In the genomic region with DNA sequence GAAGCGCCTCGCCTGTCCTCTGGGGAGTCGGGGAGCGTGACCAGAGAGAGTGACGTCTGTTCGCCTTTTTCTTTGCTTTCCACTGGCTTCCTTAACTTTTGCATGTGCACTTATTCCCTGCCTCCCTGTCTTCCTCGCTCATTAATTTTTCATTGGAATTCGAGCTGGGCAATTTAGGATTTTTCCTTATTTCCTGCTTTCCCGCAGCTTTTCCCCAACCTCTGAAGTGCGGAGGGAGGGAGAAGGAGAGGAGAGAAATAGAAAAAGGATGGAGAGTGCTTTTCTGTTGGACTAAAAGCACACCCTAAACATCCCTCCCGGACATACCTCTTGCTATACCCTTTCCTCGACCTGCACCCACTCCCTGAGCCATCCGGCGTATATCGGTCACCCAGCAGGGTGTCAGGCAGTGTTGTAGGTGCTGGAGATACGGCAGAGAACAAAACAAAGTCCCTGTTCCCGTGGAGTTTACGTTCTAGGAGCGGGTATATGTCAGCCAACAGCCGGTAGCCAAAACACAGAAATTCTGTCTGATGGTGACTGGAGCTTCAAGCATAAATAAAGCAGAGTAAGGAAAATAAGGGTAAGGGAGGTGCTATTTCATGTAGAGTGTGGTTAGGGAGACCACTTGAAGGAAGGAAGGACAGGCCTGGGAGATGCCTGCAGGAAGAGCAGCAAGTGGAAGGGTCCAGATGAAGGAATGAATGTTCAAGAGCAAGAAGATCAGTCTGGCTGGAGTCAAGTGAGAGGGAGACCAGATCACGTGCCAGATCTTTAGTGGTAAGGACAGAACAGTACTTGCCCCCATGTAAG, we compare ENCODE assay signal across 8 cellular contexts. TPM values are rescaled to one million over a fixed set of nuclear protein-coding genes. Genes with fewer than 3 reads are reported as not detected.
DNase-seq lines count a peak whose midpoint lies in the region; ATAC-seq and TF ChIP-seq lines count a peak whose summit lies in the region.

No MANE protein-coding gene starts in this region.

- peak overlapping the region; percentile 97 to 99 for H3K27ac ChIP-seq in testis

- peaks cover 40% of the 10 kb centered on the region for H3K36me3 Mint-ChIP-seq in activated T-helper 17 cell treated with anti-CD3 and anti-CD28 coated beads, Interleukin-2, amount 50 U/mL, for 72 hours (ENCODE audit: low read depth)

- peak overlapping the region; percentile 90 for H3K4me3 Mint-ChIP-seq in activated T-helper 17 cell treated with anti-CD3 and anti-CD28 coated beads, Interleukin-2, amount 50 U/mL, for 72 hours

- H3K27me3 ChIP-seq in testis = no peaks in the 10 kb centered on the region

- H3K4me1 ChIP-seq in testis = peaks cover 10% of the 10 kb centered on the region

- peaks cover 10% of the 10 kb centered on the region for H3K4me1 Mint-ChIP-seq in activated T-helper 17 cell treated with anti-CD3 and anti-CD28 coated beads, Interleukin-2, amount 50 U/mL, for 72 hours

- no peak for TF ChIP-seq CTCF in testis (IDR thresholded peaks at IDR 0.05)

- H3K27ac Mint-ChIP-seq in activated T-helper 17 cell treated with anti-CD3 and anti-CD28 coated beads, Interleukin-2, amount 50 U/mL, for 72 hours = peak overlapping the region; percentile 92

- TF ChIP-seq POLR2A in testis (IDR thresholded peaks at IDR 0.05) = no peak

- 36 to 39% methylated on average over 21 of the region's 21 CpGs for WGBS in testis, 2 donors

- intact Hi-C loops in testis (cut with DNase I; ENCODE audit: low total_unique reads) = no loop called here

- no peaks in the 10 kb centered on the region for H3K27me3 Mint-ChIP-seq in activated T-helper 17 cell treated with anti-CD3 and anti-CD28 coated beads, Interleukin-2, amount 50 U/mL, for 72 hours

- peak overlapping the region; percentile 96 for H3K4me3 ChIP-seq in testis

- no peaks in the 10 kb centered on the region for H3K36me3 ChIP-seq in testis (ENCODE audit: low read depth, missing control alignments)

- ATAC-seq in activated T-helper 17 cell treated with anti-CD3 and anti-CD28 coated beads, Interleukin-2, amount 50 U/mL, for 72 hours (replicated peaks) = no peak

- H3K9me3 Mint-ChIP-seq in activated T-helper 17 cell treated with anti-CD3 and anti-CD28 coated beads, Interleukin-2, amount 50 U/mL, for 72 hours = no peaks in the 10 kb centered on the region

- peak; percentile 22 for DNase-seq in activated T-cell treated with anti-CD3 and anti-CD28 coated beads, Interleukin-2, amount 50 U/mL, for 1 hour
- DNase-seq in activated T-cell treated with anti-CD3 and anti-CD28 coated beads for 4 hours (no peak), inferior parietal cortex (ENCODE audit: extremely low spot score) (peak; percentile 25), testis (no peak), DMS114 treated with DMSO at 0.1 percent for 48 hours (lab: John Stamatoyannopoulos, UW; ENCODE audit: unreplicated experiment) (no peak), NCI-H2081 treated with DMSO at 0.1 percent for 48 hours (lab: John Stamatoyannopoulos, UW) (no peak), NCI-H1694 treated with DMSO at 0.1 percent for 48 hours (lab: John Stamatoyannopoulos, UW) (no peak)

- H3K9me3 ChIP-seq in testis = no peaks in the 10 kb centered on the region

RNA-seq across cellular contexts. Expression of a gene that starts 0.6 kb away (rescaled TPM):
- 10 to 100 TPM; 63.7 to 70.4 TPM for total RNA-seq in activated T-helper 17 cell treated with anti-CD3 and anti-CD28 coated beads, Interleukin-2, amount 50 U/mL, for 72 hours
- 100 to 1,000 TPM in 1 of 2 donors, 10 to 100 TPM in 1; 97.2 to 112 TPM for total RNA-seq in testis
- polyA plus RNA-seq in testis (ENCODE audit: insufficient read depth, low read depth, low replicate concordance) = 77.1 TPM

Comparison
In these comparisons a context has a peak if more than half of its experiments do, and no peak if none do; other contexts are left out.
1. DNase-seq: peak in activated T-cell treated with anti-CD3 and anti-CD28 coated beads, Interleukin-2, amount 50 U/mL, for 1 hour (single experiment) and inferior parietal cortex (single experiment); none in activated T-cell treated with anti-CD3 and anti-CD28 coated beads for 4 hours (single experiment), testis (single experiment), DMS114 treated with DMSO at 0.1 percent for 48 hours (single experiment), NCI-H2081 treated with DMSO at 0.1 percent for 48 hours (single experiment) and NCI-H1694 treated with DMSO at 0.1 percent for 48 hours (single experiment).